8 cellular contexts compared by ENCODE assay signal in the genomic region with DNA sequence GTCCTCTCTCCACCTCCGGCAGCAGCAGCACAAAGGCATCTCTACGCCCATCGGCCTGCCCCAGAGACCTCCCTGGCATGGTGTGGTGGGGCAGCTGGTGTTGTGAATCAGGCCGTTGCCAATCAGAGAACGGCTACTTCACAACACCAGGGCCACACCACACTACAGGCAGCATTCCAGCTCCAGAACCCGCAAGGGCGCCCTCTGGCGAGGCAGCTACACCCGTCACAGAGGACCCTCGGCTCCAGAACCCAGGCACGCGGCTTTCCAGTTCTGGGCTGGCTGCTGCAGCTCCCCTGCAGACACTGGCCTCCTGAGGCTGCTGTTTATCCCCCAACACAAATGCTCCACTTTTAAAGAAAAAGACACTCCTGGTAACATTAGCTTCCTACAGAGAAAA.
DNase-seq lines count a peak whose midpoint lies in the region; ATAC-seq and TF ChIP-seq lines count a peak whose summit lies in the region.

No MANE protein-coding gene starts in this region.

- BruUV-seq in Calu3 (replicated peaks; lab: Mats Ljungman, UMichigan) = no TSS peak

- peaks cover 10% of the 10 kb centered on the region for H3K4me1 Mint-ChIP-seq in Calu3 (ENCODE audit: low read depth, unreplicated experiment)

- intact Hi-C loops in Calu3 (cut with micrococcal nuclease; ENCODE audit: unreplicated experiment) = no loop called here

- ATAC-seq in HG02610 (IDR thresholded peaks at IDR 0.05; ENCODE audit: unreplicated experiment) = peak; percentile 50
- ATAC-seq in GM18873 (IDR thresholded peaks at IDR 0.05; ENCODE audit: low FRiP score, unreplicated experiment) = no peak
- ATAC-seq in HG03039 (IDR thresholded peaks at IDR 0.05; ENCODE audit: unreplicated experiment) = no peak

- DNase-seq in Calu3 = peak; percentile 49
- DNase-seq in activated CD8-positive, alpha-beta memory T cell treated with anti-CD3 and anti-CD28 coated beads, Interleukin-2, amount 50 U/mL, for 4 hours = peak; percentile 35
- peak; percentile 56 for DNase-seq in hepatic stellate cell (ENCODE audit: low spot score)
- DNase-seq in stimulated activated CD4-positive, alpha-beta T cell treated with anti-CD3 and anti-CD28 coated beads, TNF-alpha, amount 100 ng/mL, for 24 hours (ENCODE audit: low read depth in 3 of 3) = peak; percentile 5 to 54 (median 28)
- no peak for DNase-seq in DMS153 treated with DMSO at 0.1 percent for 48 hours (lab: John Stamatoyannopoulos, UW; ENCODE audit: unreplicated experiment)

- H3K27ac Mint-ChIP-seq in Calu3 (ENCODE audit: unreplicated experiment) = no peak overlapping the region

- H3K4me3 Mint-ChIP-seq in Calu3 (ENCODE audit: low read depth, unreplicated experiment) = no peak overlapping the region

- no peaks in the 10 kb centered on the region for H3K27me3 Mint-ChIP-seq in Calu3 (ENCODE audit: unreplicated experiment)

- no peak for TF ChIP-seq CTCF in Calu3 (IDR thresholded peaks at IDR 0.05; ENCODE audit: unreplicated experiment)

- H3K36me3 Mint-ChIP-seq in Calu3 (ENCODE audit: insufficient read depth, unreplicated experiment) = peaks cover 7% of the 10 kb centered on the region

- CTCF ChIA-PET in Calu3 (lab: Charles Lee) = interaction anchor here (0.7 to 1.2 kb wide), 2 partner anchors 9 to 84 kb away, joined by 4 to 6 read pairs; no protein-coding TSS in a partner anchor

- H3K9me3 Mint-ChIP-seq in Calu3 (ENCODE audit: low read depth, unreplicated experiment) = no peaks in the 10 kb centered on the region
